ENCODE assay signal across 1 cellular context in the genomic region with DNA sequence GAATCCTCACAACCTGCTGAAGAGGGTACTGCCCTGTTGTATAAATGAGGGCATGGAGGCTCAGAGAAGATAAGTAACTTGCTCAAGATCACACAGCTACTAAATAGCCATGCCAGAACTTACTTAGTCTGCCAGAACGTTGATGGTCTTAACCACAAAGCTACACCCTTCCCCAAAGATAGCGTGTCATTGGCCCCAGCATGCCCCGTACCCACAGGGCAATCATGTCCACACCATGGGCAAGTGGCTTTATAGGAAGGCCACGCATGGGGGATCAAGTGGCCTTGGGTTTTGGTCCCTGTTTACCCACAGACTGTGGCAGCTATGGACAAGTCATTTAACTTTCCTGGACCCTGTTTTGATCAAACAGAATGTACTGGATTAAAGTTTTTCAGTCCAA.
TF ChIP-seq lines count a peak whose summit lies in the region.

No MANE protein-coding gene starts in this region.

TF ChIP-seq in HepG2, 621 proteins besides CTCF, POLR2A, EP300 and RAD21 (continues in another document):
- no peak for TF ChIP-seq TBL1XR1 (IDR thresholded peaks at IDR 0.05; ENCODE audit: borderline replicate concordance, low read length, partially characterized antibody)
- no peak for TF ChIP-seq RARG (CRISPR knock-in tag; IDR thresholded peaks at IDR 0.05; ENCODE audit: low read depth)
- TF ChIP-seq, protein P1, sequence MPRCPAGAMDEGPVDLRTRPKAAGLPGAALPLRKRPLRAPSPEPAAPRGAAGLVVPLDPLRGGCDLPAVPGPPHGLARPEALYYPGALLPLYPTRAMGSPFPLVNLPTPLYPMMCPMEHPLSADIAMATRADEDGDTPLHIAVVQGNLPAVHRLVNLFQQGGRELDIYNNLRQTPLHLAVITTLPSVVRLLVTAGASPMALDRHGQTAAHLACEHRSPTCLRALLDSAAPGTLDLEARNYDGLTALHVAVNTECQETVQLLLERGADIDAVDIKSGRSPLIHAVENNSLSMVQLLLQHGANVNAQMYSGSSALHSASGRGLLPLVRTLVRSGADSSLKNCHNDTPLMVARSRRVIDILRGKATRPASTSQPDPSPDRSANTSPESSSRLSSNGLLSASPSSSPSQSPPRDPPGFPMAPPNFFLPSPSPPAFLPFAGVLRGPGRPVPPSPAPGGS (CRISPR knock-in tag; IDR thresholded peaks at IDR 0.05), result no peak
- TF ChIP-seq, protein P2, sequence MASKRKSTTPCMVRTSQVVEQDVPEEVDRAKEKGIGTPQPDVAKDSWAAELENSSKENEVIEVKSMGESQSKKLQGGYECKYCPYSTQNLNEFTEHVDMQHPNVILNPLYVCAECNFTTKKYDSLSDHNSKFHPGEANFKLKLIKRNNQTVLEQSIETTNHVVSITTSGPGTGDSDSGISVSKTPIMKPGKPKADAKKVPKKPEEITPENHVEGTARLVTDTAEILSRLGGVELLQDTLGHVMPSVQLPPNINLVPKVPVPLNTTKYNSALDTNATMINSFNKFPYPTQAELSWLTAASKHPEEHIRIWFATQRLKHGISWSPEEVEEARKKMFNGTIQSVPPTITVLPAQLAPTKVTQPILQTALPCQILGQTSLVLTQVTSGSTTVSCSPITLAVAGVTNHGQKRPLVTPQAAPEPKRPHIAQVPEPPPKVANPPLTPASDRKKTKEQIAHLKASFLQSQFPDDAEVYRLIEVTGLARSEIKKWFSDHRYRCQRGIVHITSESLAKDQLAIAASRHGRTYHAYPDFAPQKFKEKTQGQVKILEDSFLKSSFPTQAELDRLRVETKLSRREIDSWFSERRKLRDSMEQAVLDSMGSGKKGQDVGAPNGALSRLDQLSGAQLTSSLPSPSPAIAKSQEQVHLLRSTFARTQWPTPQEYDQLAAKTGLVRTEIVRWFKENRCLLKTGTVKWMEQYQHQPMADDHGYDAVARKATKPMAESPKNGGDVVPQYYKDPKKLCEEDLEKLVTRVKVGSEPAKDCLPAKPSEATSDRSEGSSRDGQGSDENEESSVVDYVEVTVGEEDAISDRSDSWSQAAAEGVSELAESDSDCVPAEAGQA (IDR thresholded peaks at IDR 0.05; ENCODE audit: low read depth), result no peak
- TF ChIP-seq, protein P2 (CRISPR knock-in tag; IDR thresholded peaks at IDR 0.05; ENCODE audit: borderline replicate concordance), result no peak
- TF ChIP-seq ZNF816 (CRISPR knock-in tag; IDR thresholded peaks at IDR 0.05; ENCODE audit: borderline replicate concordance), result no peak
- no peak for TF ChIP-seq SIX1 (CRISPR knock-in tag; IDR thresholded peaks at IDR 0.05; ENCODE audit: borderline replicate concordance)
- TF ChIP-seq, protein P3, sequence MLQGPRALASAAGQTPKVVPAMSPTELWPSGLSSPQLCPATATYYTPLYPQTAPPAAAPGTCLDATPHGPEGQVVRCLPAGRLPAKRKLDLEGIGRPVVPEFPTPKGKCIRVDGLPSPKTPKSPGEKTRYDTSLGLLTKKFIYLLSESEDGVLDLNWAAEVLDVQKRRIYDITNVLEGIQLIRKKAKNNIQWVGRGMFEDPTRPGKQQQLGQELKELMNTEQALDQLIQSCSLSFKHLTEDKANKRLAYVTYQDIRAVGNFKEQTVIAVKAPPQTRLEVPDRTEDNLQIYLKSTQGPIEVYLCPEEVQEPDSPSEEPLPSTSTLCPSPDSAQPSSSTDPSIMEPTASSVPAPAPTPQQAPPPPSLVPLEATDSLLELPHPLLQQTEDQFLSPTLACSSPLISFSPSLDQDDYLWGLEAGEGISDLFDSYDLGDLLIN (CRISPR knock-in tag; IDR thresholded peaks at IDR 0.05; ENCODE audit: borderline replicate concordance), result no peak
- peak; percentile 64 for TF ChIP-seq ZNF768 (CRISPR knock-in tag; IDR thresholded peaks at IDR 0.05)
- TF ChIP-seq, protein P4, sequence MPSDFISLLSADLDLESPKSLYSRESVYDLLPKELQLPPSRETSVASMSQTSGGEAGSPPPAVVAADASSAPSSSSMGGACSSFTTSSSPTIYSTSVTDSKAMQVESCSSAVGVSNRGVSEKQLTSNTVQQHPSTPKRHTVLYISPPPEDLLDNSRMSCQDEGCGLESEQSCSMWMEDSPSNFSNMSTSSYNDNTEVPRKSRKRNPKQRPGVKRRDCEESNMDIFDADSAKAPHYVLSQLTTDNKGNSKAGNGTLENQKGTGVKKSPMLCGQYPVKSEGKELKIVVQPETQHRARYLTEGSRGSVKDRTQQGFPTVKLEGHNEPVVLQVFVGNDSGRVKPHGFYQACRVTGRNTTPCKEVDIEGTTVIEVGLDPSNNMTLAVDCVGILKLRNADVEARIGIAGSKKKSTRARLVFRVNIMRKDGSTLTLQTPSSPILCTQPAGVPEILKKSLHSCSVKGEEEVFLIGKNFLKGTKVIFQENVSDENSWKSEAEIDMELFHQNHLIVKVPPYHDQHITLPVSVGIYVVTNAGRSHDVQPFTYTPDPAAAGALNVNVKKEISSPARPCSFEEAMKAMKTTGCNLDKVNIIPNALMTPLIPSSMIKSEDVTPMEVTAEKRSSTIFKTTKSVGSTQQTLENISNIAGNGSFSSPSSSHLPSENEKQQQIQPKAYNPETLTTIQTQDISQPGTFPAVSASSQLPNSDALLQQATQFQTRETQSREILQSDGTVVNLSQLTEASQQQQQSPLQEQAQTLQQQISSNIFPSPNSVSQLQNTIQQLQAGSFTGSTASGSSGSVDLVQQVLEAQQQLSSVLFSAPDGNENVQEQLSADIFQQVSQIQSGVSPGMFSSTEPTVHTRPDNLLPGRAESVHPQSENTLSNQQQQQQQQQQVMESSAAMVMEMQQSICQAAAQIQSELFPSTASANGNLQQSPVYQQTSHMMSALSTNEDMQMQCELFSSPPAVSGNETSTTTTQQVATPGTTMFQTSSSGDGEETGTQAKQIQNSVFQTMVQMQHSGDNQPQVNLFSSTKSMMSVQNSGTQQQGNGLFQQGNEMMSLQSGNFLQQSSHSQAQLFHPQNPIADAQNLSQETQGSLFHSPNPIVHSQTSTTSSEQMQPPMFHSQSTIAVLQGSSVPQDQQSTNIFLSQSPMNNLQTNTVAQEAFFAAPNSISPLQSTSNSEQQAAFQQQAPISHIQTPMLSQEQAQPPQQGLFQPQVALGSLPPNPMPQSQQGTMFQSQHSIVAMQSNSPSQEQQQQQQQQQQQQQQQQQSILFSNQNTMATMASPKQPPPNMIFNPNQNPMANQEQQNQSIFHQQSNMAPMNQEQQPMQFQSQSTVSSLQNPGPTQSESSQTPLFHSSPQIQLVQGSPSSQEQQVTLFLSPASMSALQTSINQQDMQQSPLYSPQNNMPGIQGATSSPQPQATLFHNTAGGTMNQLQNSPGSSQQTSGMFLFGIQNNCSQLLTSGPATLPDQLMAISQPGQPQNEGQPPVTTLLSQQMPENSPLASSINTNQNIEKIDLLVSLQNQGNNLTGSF (CRISPR knock-in tag; IDR thresholded peaks at IDR 0.05), result no peak
- no peak for TF ChIP-seq RBFOX2 (IDR thresholded peaks at IDR 0.05; ENCODE audit: low read depth, low read length)
- no peak for TF ChIP-seq ZNF891 (CRISPR knock-in tag; IDR thresholded peaks at IDR 0.05)
- TF ChIP-seq, protein P5, sequence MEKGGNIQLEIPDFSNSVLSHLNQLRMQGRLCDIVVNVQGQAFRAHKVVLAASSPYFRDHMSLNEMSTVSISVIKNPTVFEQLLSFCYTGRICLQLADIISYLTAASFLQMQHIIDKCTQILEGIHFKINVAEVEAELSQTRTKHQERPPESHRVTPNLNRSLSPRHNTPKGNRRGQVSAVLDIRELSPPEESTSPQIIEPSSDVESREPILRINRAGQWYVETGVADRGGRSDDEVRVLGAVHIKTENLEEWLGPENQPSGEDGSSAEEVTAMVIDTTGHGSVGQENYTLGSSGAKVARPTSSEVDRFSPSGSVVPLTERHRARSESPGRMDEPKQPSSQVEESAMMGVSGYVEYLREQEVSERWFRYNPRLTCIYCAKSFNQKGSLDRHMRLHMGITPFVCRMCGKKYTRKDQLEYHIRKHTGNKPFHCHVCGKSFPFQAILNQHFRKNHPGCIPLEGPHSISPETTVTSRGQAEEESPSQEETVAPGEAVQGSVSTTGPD (CRISPR knock-in tag; IDR thresholded peaks at IDR 0.05), result no peak
- TF ChIP-seq, protein P6, sequence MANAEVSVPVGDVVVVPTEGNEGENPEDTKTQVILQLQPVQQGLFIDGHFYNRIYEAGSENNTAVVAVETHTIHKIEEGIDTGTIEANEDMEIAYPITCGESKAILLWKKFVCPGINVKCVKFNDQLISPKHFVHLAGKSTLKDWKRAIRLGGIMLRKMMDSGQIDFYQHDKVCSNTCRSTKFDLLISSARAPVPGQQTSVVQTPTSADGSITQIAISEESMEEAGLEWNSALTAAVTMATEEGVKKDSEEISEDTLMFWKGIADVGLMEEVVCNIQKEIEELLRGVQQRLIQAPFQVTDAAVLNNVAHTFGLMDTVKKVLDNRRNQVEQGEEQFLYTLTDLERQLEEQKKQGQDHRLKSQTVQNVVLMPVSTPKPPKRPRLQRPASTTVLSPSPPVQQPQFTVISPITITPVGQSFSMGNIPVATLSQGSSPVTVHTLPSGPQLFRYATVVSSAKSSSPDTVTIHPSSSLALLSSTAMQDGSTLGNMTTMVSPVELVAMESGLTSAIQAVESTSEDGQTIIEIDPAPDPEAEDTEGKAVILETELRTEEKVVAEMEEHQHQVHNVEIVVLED (CRISPR knock-in tag; IDR thresholded peaks at IDR 0.05; ENCODE audit: borderline replicate concordance), result 0 out of 2 replicates have a peak, but pooled peaks have one; percentile 12
- TF ChIP-seq, protein P7, sequence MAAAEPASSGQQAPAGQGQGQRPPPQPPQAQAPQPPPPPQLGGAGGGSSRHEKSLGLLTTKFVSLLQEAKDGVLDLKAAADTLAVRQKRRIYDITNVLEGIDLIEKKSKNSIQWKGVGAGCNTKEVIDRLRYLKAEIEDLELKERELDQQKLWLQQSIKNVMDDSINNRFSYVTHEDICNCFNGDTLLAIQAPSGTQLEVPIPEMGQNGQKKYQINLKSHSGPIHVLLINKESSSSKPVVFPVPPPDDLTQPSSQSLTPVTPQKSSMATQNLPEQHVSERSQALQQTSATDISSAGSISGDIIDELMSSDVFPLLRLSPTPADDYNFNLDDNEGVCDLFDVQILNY (CRISPR knock-in tag; conservative IDR thresholded peaks at IDR 0.05), result no peak
- TF ChIP-seq ZNF441 (CRISPR knock-in tag; IDR thresholded peaks at IDR 0.05; ENCODE audit: borderline replicate concordance), result no peak
- no peak for TF ChIP-seq ZC3H4 (CRISPR knock-in tag; IDR thresholded peaks at IDR 0.05; ENCODE audit: borderline replicate concordance)
- TF ChIP-seq ZNF780A (CRISPR knock-in tag; IDR thresholded peaks at IDR 0.05), result no peak
- TF ChIP-seq ZFP36L1 (CRISPR knock-in tag; IDR thresholded peaks at IDR 0.05), result no peak
- no peak for TF ChIP-seq ZNF782 (CRISPR knock-in tag; IDR thresholded peaks at IDR 0.05; ENCODE audit: borderline replicate concordance)
- TF ChIP-seq TBX2 (CRISPR knock-in tag; IDR thresholded peaks at IDR 0.05; ENCODE audit: borderline replicate concordance), result no peak
- no peak for TF ChIP-seq NCOA2 (CRISPR knock-in tag; IDR thresholded peaks at IDR 0.05)
- no peak for TF ChIP-seq AGO2 (optimal IDR thresholded peaks at IDR 0.05; ENCODE audit: low read depth, low read length)
- TF ChIP-seq, protein P8, sequence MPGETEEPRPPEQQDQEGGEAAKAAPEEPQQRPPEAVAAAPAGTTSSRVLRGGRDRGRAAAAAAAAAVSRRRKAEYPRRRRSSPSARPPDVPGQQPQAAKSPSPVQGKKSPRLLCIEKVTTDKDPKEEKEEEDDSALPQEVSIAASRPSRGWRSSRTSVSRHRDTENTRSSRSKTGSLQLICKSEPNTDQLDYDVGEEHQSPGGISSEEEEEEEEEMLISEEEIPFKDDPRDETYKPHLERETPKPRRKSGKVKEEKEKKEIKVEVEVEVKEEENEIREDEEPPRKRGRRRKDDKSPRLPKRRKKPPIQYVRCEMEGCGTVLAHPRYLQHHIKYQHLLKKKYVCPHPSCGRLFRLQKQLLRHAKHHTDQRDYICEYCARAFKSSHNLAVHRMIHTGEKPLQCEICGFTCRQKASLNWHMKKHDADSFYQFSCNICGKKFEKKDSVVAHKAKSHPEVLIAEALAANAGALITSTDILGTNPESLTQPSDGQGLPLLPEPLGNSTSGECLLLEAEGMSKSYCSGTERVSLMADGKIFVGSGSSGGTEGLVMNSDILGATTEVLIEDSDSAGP (CRISPR knock-in tag; IDR thresholded peaks at IDR 0.05; ENCODE audit: borderline replicate concordance), result no peak
- 0 out of 2 replicates have a peak, but pooled peaks have one; percentile 28 for TF ChIP-seq ZNF749 (CRISPR knock-in tag; IDR thresholded peaks at IDR 0.05; ENCODE audit: borderline replicate concordance)
- TF ChIP-seq MEF2D (CRISPR knock-in tag; IDR thresholded peaks at IDR 0.05), result no peak
- 0 out of 2 replicates have a peak, but pooled peaks have one; percentile 18 for TF ChIP-seq GATAD2A (CRISPR knock-in tag; IDR thresholded peaks at IDR 0.05)
- TF ChIP-seq FOXA1 (IDR thresholded peaks at IDR 0.05), result no peak
- TF ChIP-seq FOXA1 (CRISPR knock-in tag; IDR thresholded peaks at IDR 0.05), result peak; percentile 27; the same call in 1 of the 2 replicates
- TF ChIP-seq GABPB1 (CRISPR knock-in tag; IDR thresholded peaks at IDR 0.05), result no peak
- 0 out of 2 replicates have a peak, but pooled peaks have one; percentile 7 for TF ChIP-seq HNF4A (CRISPR knock-in tag; IDR thresholded peaks at IDR 0.05)
- TF ChIP-seq SRSF9 (IDR thresholded peaks at IDR 0.05; ENCODE audit: borderline replicate concordance, insufficient read depth, low read depth, low read length, poor library complexity, severe bottlenecking), result no peak
- TF ChIP-seq, protein P9, sequence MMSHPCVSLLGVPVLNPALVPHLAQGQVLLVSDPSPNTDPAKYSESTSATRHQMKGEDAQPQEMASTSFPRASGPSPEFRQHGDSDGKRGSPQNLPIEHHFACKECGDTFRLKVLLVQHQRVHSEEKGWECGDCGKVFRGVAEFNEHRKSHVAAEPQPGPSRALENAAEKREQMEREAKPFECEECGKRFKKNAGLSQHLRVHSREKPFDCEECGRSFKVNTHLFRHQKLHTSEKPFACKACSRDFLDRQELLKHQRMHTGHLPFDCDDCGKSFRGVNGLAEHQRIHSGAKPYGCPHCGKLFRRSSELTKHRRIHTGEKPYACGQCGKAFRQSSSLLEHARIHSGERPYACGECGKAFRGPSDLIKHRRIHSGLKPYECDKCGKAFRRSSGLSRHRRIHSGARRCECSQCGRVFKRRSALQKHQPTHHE (CRISPR knock-in tag; IDR thresholded peaks at IDR 0.05; ENCODE audit: borderline replicate concordance), result no peak
